ENCODE assay signal across 17 cellular contexts in genomic region chr6:74320076-74320475, GRCh38.
DNase-seq lines count a peak whose midpoint lies in the region; ATAC-seq and TF ChIP-seq lines count a peak whose summit lies in the region.
"Had no signal": no experiment of that assay in that cellular context is flagged by ENCODE, and none has a peak within 500 bp of the region (broad histone marks: within the 10 kb centered on the region; RNA-seq: fewer than 3 reads in every experiment).

No MANE protein-coding gene starts in this region.

- H3K9me3 ChIP-seq in NT2/D1 (ENCODE audit: insufficient read depth, low read length) (no peaks in the 10 kb centered on the region), neural progenitor cell (ENCODE audit: low read depth) (no peaks in the 10 kb centered on the region)
- H3K9me3 ChIP-seq: Peyer's patch had no signal

- ATAC-seq in GM18907 (IDR thresholded peaks at IDR 0.05; ENCODE audit: unreplicated experiment) (peak; percentile 52), HG03565 (IDR thresholded peaks at IDR 0.05; ENCODE audit: unreplicated experiment) (no peak)
- ATAC-seq: CD8-positive, alpha-beta T cell; SK-N-SH treated with all-trans-retinoic acid at 6 μM for 48 hours had no signal

- H3K27me3 Mint-ChIP-seq in neural progenitor cell (ENCODE audit: insufficient read depth, low read depth): no peaks in the 10 kb centered on the region

- H3K27ac ChIP-seq in neural progenitor cell: no peak overlapping the region
- H3K27ac ChIP-seq: Peyer's patch had no signal

- DNase-seq in NT2/D1 (ENCODE audit: low read depth, low spot score): peak; percentile 6
- peak; percentile 15 for DNase-seq in fibroblast of villous mesenchyme (ENCODE audit: low read depth)
- peak; percentile 8 for DNase-seq in neural progenitor cell (ENCODE audit: low spot score)
- no peak for DNase-seq in NCI-H2107 treated with DMSO at 0.1 percent for 48 hours (lab: John Stamatoyannopoulos, UW; ENCODE audit: unreplicated experiment)
- DNase-seq in NCI-H2107 (lab: John Stamatoyannopoulos, UW): no peak
- no peak for DNase-seq in putamen (ENCODE audit: low spot score)
- DNase-seq: CD8-positive, alpha-beta T cell; HCEC 1CT; KG1; NCI-H1048; NCI-H446 treated with DMSO at 0.1 percent for 48 hours; NCI-H774; Peyer's patch; Right ventricle myocardium superior had no signal

- no peaks in the 10 kb centered on the region for H3K36me3 ChIP-seq in NT2/D1 (ENCODE audit: insufficient read depth, insufficient read length, low read length)
- no peaks in the 10 kb centered on the region for H3K36me3 ChIP-seq in neural progenitor cell
- H3K36me3 ChIP-seq: Peyer's patch had no signal

- no peak overlapping the region for H3K4me3 Mint-ChIP-seq in neural progenitor cell
- H3K4me3 Mint-ChIP-seq: CD8-positive, alpha-beta T cell had no signal

- H3K27ac Mint-ChIP-seq in neural progenitor cell: no peak overlapping the region
- H3K27ac Mint-ChIP-seq: CD8-positive, alpha-beta T cell had no signal

- H3K27me3 ChIP-seq in NT2/D1 (ENCODE audit: insufficient read depth, insufficient read length) (no peaks in the 10 kb centered on the region), neural progenitor cell (no peaks in the 10 kb centered on the region)
- H3K27me3 ChIP-seq: Peyer's patch had no signal

- no peak overlapping the region for H2AFZ ChIP-seq in neural progenitor cell (replicated peaks)

- no peaks in the 10 kb centered on the region for H3K79me2 ChIP-seq in neural progenitor cell (ENCODE audit: low read depth)

- no peaks in the 10 kb centered on the region for H3K36me3 Mint-ChIP-seq in neural progenitor cell
- H3K36me3 Mint-ChIP-seq: CD8-positive, alpha-beta T cell had no signal

- H3F3A ChIP-seq in neural progenitor cell (ENCODE audit: low read depth): no peaks in the 10 kb centered on the region

- no peak overlapping the region for H3K4me2 ChIP-seq in neural progenitor cell

- H4K20me1 ChIP-seq in neural progenitor cell (ENCODE audit: low read depth): no peaks in the 10 kb centered on the region

- H3K4me1 Mint-ChIP-seq in neural progenitor cell: no peaks in the 10 kb centered on the region

- H3K9me3 Mint-ChIP-seq in neural progenitor cell: no peaks in the 10 kb centered on the region

- no peak overlapping the region for H3K4me3 ChIP-seq in NT2/D1 (ENCODE audit: insufficient read length, low read depth)
- no peak overlapping the region for H3K4me3 ChIP-seq in fibroblast of villous mesenchyme (ENCODE audit: low read depth, low read length)
- H3K4me3 ChIP-seq in neural progenitor cell: no peak overlapping the region
- H3K4me3 ChIP-seq: Peyer's patch had no signal

- TF ChIP-seq CTCF in fibroblast of villous mesenchyme (IDR thresholded peaks at IDR 0.05; ENCODE audit: insufficient read depth, low read depth, low read length) (no peak), neural progenitor cell (IDR thresholded peaks at IDR 0.05) (no peak)

- H3K9ac ChIP-seq in NT2/D1 (ENCODE audit: insufficient read length, low read depth) (no peak overlapping the region), neural progenitor cell (no peak overlapping the region)

- no peaks in the 10 kb centered on the region for H3K4me1 ChIP-seq in NT2/D1 (ENCODE audit: insufficient read depth, insufficient read length)
- H3K4me1 ChIP-seq in neural progenitor cell: no peaks in the 10 kb centered on the region
- H3K4me1 ChIP-seq: Peyer's patch had no signal

Comparison
In these comparisons a context has a peak if more than half of its experiments do, and no peak if none do; other contexts are left out.
1. DNase-seq: peak in NT2/D1 (single experiment), fibroblast of villous mesenchyme (single experiment) and neural progenitor cell (single experiment); none in NCI-H2107 treated with DMSO at 0.1 percent for 48 hours (single experiment), NCI-H2107 (single experiment) and putamen (single experiment).